ENCODE assay signal across 8 cellular contexts in genomic region chr6:119148102-119148824, GRCh38.
DNase-seq lines count a peak whose midpoint lies in the region; ATAC-seq and TF ChIP-seq lines count a peak whose summit lies in the region.

No MANE protein-coding gene starts in this region.

- peaks cover 36% of the 10 kb centered on the region for H3K4me1 Mint-ChIP-seq in activated naive CD8-positive, alpha-beta T cell (ENCODE audit: low read depth)

- no peaks in the 10 kb centered on the region for H3K9me3 Mint-ChIP-seq in activated naive CD8-positive, alpha-beta T cell (ENCODE audit: low read depth)

- H3K27me3 Mint-ChIP-seq in activated naive CD8-positive, alpha-beta T cell = peaks cover 4% of the 10 kb centered on the region

- H3K4me3 Mint-ChIP-seq in activated naive CD8-positive, alpha-beta T cell = peak overlapping the region; percentile 57

- ATAC-seq in Right ventricle myocardium superior (ENCODE audit: poor library complexity) = peak; percentile 86
- ATAC-seq in HG03139 (IDR thresholded peaks at IDR 0.05; ENCODE audit: unreplicated experiment) = no peak

- H3K36me3 Mint-ChIP-seq in activated naive CD8-positive, alpha-beta T cell = no peaks in the 10 kb centered on the region

- DNase-seq in AG08396 (ENCODE audit: low spot score) = peak; percentile 64
- DNase-seq in GM12864 (ENCODE audit: low read depth) = no peak
- DNase-seq in NCI-H146 treated with DMSO at 0.1 percent for 48 hours (lab: John Stamatoyannopoulos, UW; ENCODE audit: unreplicated experiment) = peak; percentile 6
- no peak for DNase-seq in Right ventricle myocardium superior
- DNase-seq in retina = peak; percentile 84
- no peak for DNase-seq in mesenteric fat pad (ENCODE audit: low spot score)

- intact Hi-C loops in Right ventricle myocardium superior (cut with DNase I) = loop anchor here (10.0 kb wide), 1 partner anchor 197 kb away; the partner anchor contains the start of gene MAN1A1

- TF ChIP-seq CTCF in GM12864 (IDR thresholded peaks at IDR 0.05; ENCODE audit: low read depth, low read length, missing control alignments) = peak; percentile 50

- no peak overlapping the region for H3K4me3 ChIP-seq in GM12864 (ENCODE audit: low read depth, low read length)

- peak overlapping the region; percentile 81 for H3K27ac Mint-ChIP-seq in activated naive CD8-positive, alpha-beta T cell

Comparison
In these comparisons a context has a peak if more than half of its experiments do, and no peak if none do; other contexts are left out.
1. DNase-seq: peak in AG08396 (single experiment), NCI-H146 treated with DMSO at 0.1 percent for 48 hours (single experiment) and retina (single experiment); none in GM12864 (single experiment), Right ventricle myocardium superior (single experiment) and mesenteric fat pad (single experiment).